ENCODE assay signal across 7 cellular contexts in the genomic region with DNA sequence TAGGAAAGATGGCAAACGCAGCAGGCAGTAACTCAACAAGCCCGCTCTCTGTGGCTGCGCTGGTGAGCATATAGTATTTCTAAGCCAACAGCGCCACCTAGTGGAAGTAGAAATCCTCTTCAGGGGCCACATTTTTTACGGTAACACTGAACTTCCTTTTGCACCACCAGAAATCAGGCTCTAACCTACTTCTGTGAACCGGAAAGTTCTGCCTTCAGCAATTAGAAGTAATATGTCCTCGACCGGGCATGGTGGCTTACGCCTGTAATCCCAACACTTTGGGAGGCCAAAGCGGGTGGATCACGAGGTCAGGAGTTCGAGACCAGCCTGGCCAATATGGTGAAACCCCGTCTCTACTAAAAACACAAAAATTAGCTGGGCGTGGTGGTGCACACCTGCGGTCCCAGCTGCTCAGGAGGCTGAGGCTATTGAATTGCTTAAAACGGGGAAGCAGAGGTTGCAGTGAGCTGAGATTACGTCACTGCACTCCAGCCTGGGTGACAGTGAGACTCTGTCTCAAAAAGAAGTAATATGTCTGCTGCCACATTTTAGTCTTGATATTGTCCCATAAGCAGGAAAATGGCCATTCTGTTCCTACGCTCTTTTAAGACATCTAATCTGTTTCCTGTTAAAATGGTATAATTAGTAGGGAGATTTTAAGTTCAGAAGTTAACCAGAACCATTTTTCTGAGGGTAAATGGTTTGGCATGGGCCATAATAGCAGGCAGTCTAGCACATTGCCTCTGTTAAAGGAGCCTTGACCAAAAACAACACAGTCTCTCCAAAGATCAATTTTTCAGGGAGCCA. TPM values are rescaled to one million over a fixed set of nuclear protein-coding genes. Genes with fewer than 3 reads are reported as not detected.
A peak's percentile ranks its signal among the peaks of the same experiment; 100 is the strongest.
DNase-seq lines count a peak whose midpoint lies in the region; ATAC-seq, FAIRE-seq and TF ChIP-seq lines count a peak whose summit lies in the region.

No MANE protein-coding gene starts in this region.

- ATAC-seq in HG03108 (IDR thresholded peaks at IDR 0.05; ENCODE audit: unreplicated experiment), result peak; percentile 54
- peak; percentile 84 to 87 for ATAC-seq in activated CD4-positive, CD25-positive, alpha-beta regulatory T cell treated with anti-CD3 and anti-CD28 coated beads, Interleukin-2, amount 50 U/mL, for 24 hours

- DNase-seq in GM12892 (ENCODE audit: insufficient read length), result peak; percentile 40
- peak; percentile 38 for DNase-seq in NCI-H226
- peak; percentile 70 for DNase-seq in cerebellum (ENCODE audit: low spot score)
- DNase-seq in kidney glomerular epithelial cell (lab: John Stamatoyannopoulos, UW), result peak; percentile 84
- DNase-seq in stimulated activated CD4-positive, alpha-beta T cell treated with anti-CD3 and anti-CD28 coated beads, Interleukin-1b, Interleukin-23, amount 100 ng/mL, for 4 hours (ENCODE audit: low read depth in 2 of 2), result peak; percentile 35 to 81

- TF ChIP-seq POLR2A in GM12892 (IDR thresholded peaks at IDR 0.05; ENCODE audit: low read depth, low read length), result no peak

- FAIRE-seq in GM12892 (lab: Jason Lieb, UNC), result peak; percentile 91

RNA-seq across cellular contexts. Expression of a gene that starts 26.7 kb away (rescaled TPM):
- polyA plus RNA-seq in GM12892 (2012; ENCODE audit: missing spikeins), result not detected
- total RNA-seq in cerebellum, result not detected

RNA-seq across cellular contexts. Expression of a gene that starts 56.6 kb away (rescaled TPM):
- polyA plus RNA-seq in GM12892 (2012; ENCODE audit: missing spikeins), result not detected
- total RNA-seq in cerebellum, result not detected

Comparison
In these comparisons a context has a peak if more than half of its experiments do, and no peak if none do; other contexts are left out.
1. Peak in every context shown above with its lines: DNase-seq and ATAC-seq.